19 cellular contexts compared by ENCODE assay signal in genomic region chr7:101916041-101916800, GRCh38.
A peak's percentile ranks its signal among the peaks of the same experiment; 100 is the strongest.
DNase-seq lines count a peak whose midpoint lies in the region; ATAC-seq and TF ChIP-seq lines count a peak whose summit lies in the region.
"Had no signal": no experiment of that assay in that cellular context is flagged by ENCODE, and none has a peak within 500 bp of the region (broad histone marks: within the 10 kb centered on the region; RNA-seq: fewer than 3 reads in every experiment).

No MANE protein-coding gene starts in this region.

- no peak for DNase-seq in GM23338 (ENCODE audit: low spot score)
- DNase-seq in glutamatergic neuron, result no peak
- DNase-seq in sciatic nerve (ENCODE audit: low spot score), result peak; percentile 53
- DNase-seq in effector CD8-positive, alpha-beta T cell (lab: John Stamatoyannopoulos, UW), result no peak
- DNase-seq in SIG-M5 treated with dmso at 0.1 percent for 504 hours (lab: John Stamatoyannopoulos, UW; ENCODE audit: unreplicated experiment), result no peak
- no peak for DNase-seq in T-helper 2 cell treated with Interferon-gamma antibody and Interleukin-4, amounts not matched to agents 5 μg/mL and 100 μg/mL, for 36 hours (ENCODE audit: low spot score)
- DNase-seq in medulla oblongata (ENCODE audit: extremely low spot score), result no peak
- DNase-seq: CD8-positive, alpha-beta memory T cell; GM23248; NCI-H1092 treated with DMSO at 0.1 percent for 48 hours; NCI-H146; NCI-H2029 treated with DMSO at 0.1 percent for 48 hours; NCI-H748 treated with DMSO at 0.1 percent for 48 hours; NK-92 treated with Interleukin-12 subunit alpha and Interleukin-12 subunit beta, amount 100 ng/mL, for 24 hours had no signal

- H3K9me2 ChIP-seq in GM23338 (ENCODE audit: insufficient read depth), result no peaks in the 10 kb centered on the region

- peaks cover 34% of the 10 kb centered on the region for H3K4me1 Mint-ChIP-seq in GM23338
- H3K4me1 Mint-ChIP-seq in glutamatergic neuron (ENCODE audit: low read depth, unreplicated experiment), result peaks cover 48% of the 10 kb centered on the region
- H3K4me1 Mint-ChIP-seq in T-helper 2 cell treated with Interferon-gamma antibody and Interleukin-4, amounts not matched to agents 5 μg/mL and 100 μg/mL, for 36 hours (ENCODE audit: low read depth), result peaks cover 6% of the 10 kb centered on the region

- H3K36me3 Mint-ChIP-seq in GM23338 (ENCODE audit: low read depth) (peaks cover 38% of the 10 kb centered on the region), glutamatergic neuron (ENCODE audit: unreplicated experiment) (peaks cover 5% of the 10 kb centered on the region)
- no peaks in the 10 kb centered on the region for H3K36me3 Mint-ChIP-seq in T-helper 2 cell treated with Interferon-gamma antibody and Interleukin-4, amounts not matched to agents 5 μg/mL and 100 μg/mL, for 36 hours (ENCODE audit: low read depth)

- H3K4me1 ChIP-seq in BLaER1, result peaks cover 79% of the 10 kb centered on the region
- peaks cover 19% of the 10 kb centered on the region for H3K4me1 ChIP-seq in GM23338 (ENCODE audit: insufficient read depth)

- H3K4me3 Mint-ChIP-seq in GM23338 (no peak overlapping the region), glutamatergic neuron (ENCODE audit: unreplicated experiment) (no peak overlapping the region)
- no peak overlapping the region for H3K4me3 Mint-ChIP-seq in T-helper 2 cell treated with Interferon-gamma antibody and Interleukin-4, amounts not matched to agents 5 μg/mL and 100 μg/mL, for 36 hours
- H3K4me3 Mint-ChIP-seq: CD8-positive, alpha-beta memory T cell had no signal

- peak overlapping the region; percentile 70; the same call in 1 of the 2 replicates for H3K27ac Mint-ChIP-seq in GM23338
- H3K27ac Mint-ChIP-seq in glutamatergic neuron (ENCODE audit: unreplicated experiment), result peak overlapping the region; percentile 92
- H3K27ac Mint-ChIP-seq in T-helper 2 cell treated with Interferon-gamma antibody and Interleukin-4, amounts not matched to agents 5 μg/mL and 100 μg/mL, for 36 hours, result no peak overlapping the region

- H3K9me3 Mint-ChIP-seq in GM23338, result no peaks in the 10 kb centered on the region
- H3K9me3 Mint-ChIP-seq in glutamatergic neuron (ENCODE audit: unreplicated experiment), result peaks cover 22% of the 10 kb centered on the region
- no peaks in the 10 kb centered on the region for H3K9me3 Mint-ChIP-seq in T-helper 2 cell treated with Interferon-gamma antibody and Interleukin-4, amounts not matched to agents 5 μg/mL and 100 μg/mL, for 36 hours
- H3K9me3 Mint-ChIP-seq: CD8-positive, alpha-beta memory T cell had no signal

- TF ChIP-seq CTCF in GM23338 (conservative IDR thresholded peaks at IDR 0.05; ENCODE audit: low read depth in 2 of 2), result no peak
- TF ChIP-seq CTCF in glutamatergic neuron (IDR thresholded peaks at IDR 0.05; ENCODE audit: partially characterized antibody, unreplicated experiment), result no peak

- H3K27ac ChIP-seq in BLaER1, result peak overlapping the region; percentile 39
- 0 out of 2 replicates have a peak overlapping the region, but pooled peaks have one; percentile 55 for H3K27ac ChIP-seq in GM23338 (ENCODE audit: low read depth)
- H3K27ac ChIP-seq: A549, GM23248, Peyer's patch, SK-N-MC had no signal

- H3K9me3 ChIP-seq in BLaER1, result no peaks in the 10 kb centered on the region
- H3K9me3 ChIP-seq: A549, Peyer's patch had no signal

- H4K20me1 ChIP-seq in BLaER1 (peaks cover 87% of the 10 kb centered on the region), GM23338 (replicated peaks; ENCODE audit: insufficient read depth) (peaks cover 24% of the 10 kb centered on the region; the same call in 1 of the 2 replicates)

- H3K9ac ChIP-seq in BLaER1, result no peak overlapping the region
- H3K9ac ChIP-seq: GM23248 had no signal

- H3K36me3 ChIP-seq in BLaER1 (peaks cover 77% of the 10 kb centered on the region), GM23338 (ENCODE audit: insufficient read depth) (peaks cover 4% of the 10 kb centered on the region)

- intact Hi-C loops in sciatic nerve (cut with DNase I), result no loop called here

- no peaks in the 10 kb centered on the region for H3F3A ChIP-seq in GM23338 (replicated peaks; ENCODE audit: low read depth)

- H3K79me2 ChIP-seq in GM23338 (replicated peaks; ENCODE audit: insufficient read depth), result peaks cover 96% of the 10 kb centered on the region

- peak overlapping the region; percentile 44; the same call in 1 of the 2 replicates for H3K4me2 ChIP-seq in BLaER1
- no peak overlapping the region for H3K4me2 ChIP-seq in GM23338
- H3K4me2 ChIP-seq: A549 had no signal

- H2AFZ ChIP-seq in GM23338, result no peak overlapping the region
- H2AFZ ChIP-seq: GM23248 had no signal

- H3K4me3 ChIP-seq in BLaER1, result no peak overlapping the region
- no peak overlapping the region for H3K4me3 ChIP-seq in GM23338
- H3K4me3 ChIP-seq: A549, GM23248, K562, Peyer's patch, SK-N-MC had no signal

- ATAC-seq in GM23338, result no peak
- no peak for ATAC-seq in sciatic nerve
- ATAC-seq: A549, K562 had no signal

- H3K27me3 Mint-ChIP-seq in GM23338 (ENCODE audit: insufficient read depth, low read depth, poor library complexity) (peaks cover 4% of the 10 kb centered on the region), glutamatergic neuron (ENCODE audit: unreplicated experiment) (peaks cover 25% of the 10 kb centered on the region)
- no peaks in the 10 kb centered on the region for H3K27me3 Mint-ChIP-seq in T-helper 2 cell treated with Interferon-gamma antibody and Interleukin-4, amounts not matched to agents 5 μg/mL and 100 μg/mL, for 36 hours (ENCODE audit: low read depth)
- H3K27me3 Mint-ChIP-seq: CD8-positive, alpha-beta memory T cell had no signal

- H3K27me3 ChIP-seq in BLaER1, result no peaks in the 10 kb centered on the region
- H3K27me3 ChIP-seq in GM23338 (ENCODE audit: insufficient read depth), result no peaks in the 10 kb centered on the region
- H3K27me3 ChIP-seq: Peyer's patch had no signal

TF ChIP-seq in GM23338, 12 proteins besides CTCF, POLR2A, EP300 and RAD21 (continues in another document):
- no peak for TF ChIP-seq NANOG (IDR thresholded peaks at IDR 0.05; ENCODE audit: borderline replicate concordance)
- TF ChIP-seq ZNF462 (CRISPR knock-in tag; IDR thresholded peaks at IDR 0.05), result no peak
- no peak for TF ChIP-seq POLR2AphosphoS5 (IDR thresholded peaks at IDR 0.05; ENCODE audit: low read depth)
- no peak for TF ChIP-seq ZNF114 (CRISPR knock-in tag; IDR thresholded peaks at IDR 0.05)
